Comparison of ENCODE assay signal across 1 cellular context in the genomic region with DNA sequence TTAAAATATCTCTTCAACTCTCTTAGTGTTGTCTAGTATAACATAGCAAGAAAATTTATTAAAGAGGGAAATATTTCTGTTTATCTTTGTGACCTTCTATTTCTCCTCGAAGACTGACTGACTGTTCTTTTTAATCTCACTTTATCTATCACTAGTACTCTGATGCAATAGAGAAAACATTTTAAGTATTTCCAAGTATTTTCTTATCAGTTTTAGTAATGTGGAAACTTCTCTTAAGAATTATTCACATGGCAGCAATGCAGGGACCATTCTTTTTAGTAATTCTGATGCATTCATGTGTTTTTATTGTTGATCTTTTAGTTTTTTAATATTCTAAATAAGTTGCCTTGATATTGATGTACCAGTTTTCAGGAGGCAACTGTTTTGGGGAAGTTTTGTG.
TF ChIP-seq lines count a peak whose summit lies in the region.

No MANE protein-coding gene starts in this region.

TF ChIP-seq in SK-N-SH, 30 proteins besides CTCF, POLR2A, EP300 and RAD21 (continued from another document):
- TF ChIP-seq RFX5 (IDR thresholded peaks at IDR 0.05; ENCODE audit: low read length) (no peak), TCF12 (IDR thresholded peaks at IDR 0.05) (peak; percentile 55; the same call in 1 of the 2 replicates), GABPA (IDR thresholded peaks at IDR 0.05; ENCODE audit: low read depth) (no peak), TAF1 (IDR thresholded peaks at IDR 0.05; ENCODE audit: borderline replicate concordance, low read depth, low read length) (no peak), RXRA (IDR thresholded peaks at IDR 0.05; ENCODE audit: borderline replicate concordance, low read depth) (no peak), MXI1 (IDR thresholded peaks at IDR 0.05; ENCODE audit: low read depth, low read length) (no peak), FOXM1 (IDR thresholded peaks at IDR 0.05; ENCODE audit: low read depth) (no peak), EZH2phosphoT487 (IDR thresholded peaks at IDR 0.05; ENCODE audit: borderline replicate concordance, low read depth) (no peak), USF1 (IDR thresholded peaks at IDR 0.05; ENCODE audit: borderline replicate concordance, low read depth) (no peak), YY1 (IDR thresholded peaks at IDR 0.05; ENCODE audit: low read depth) (no peak), POLR2AphosphoS5 (IDR thresholded peaks at IDR 0.05; ENCODE audit: low read depth, low read length) (no peak), SMC3 (IDR thresholded peaks at IDR 0.05; ENCODE audit: low read depth, low read length) (no peak), GATA2 (CRISPR knock-in tag; IDR thresholded peaks at IDR 0.05) (no peak), MAX (IDR thresholded peaks at IDR 0.05; ENCODE audit: low read depth) (no peak)
- TF ChIP-seq, protein P1, sequence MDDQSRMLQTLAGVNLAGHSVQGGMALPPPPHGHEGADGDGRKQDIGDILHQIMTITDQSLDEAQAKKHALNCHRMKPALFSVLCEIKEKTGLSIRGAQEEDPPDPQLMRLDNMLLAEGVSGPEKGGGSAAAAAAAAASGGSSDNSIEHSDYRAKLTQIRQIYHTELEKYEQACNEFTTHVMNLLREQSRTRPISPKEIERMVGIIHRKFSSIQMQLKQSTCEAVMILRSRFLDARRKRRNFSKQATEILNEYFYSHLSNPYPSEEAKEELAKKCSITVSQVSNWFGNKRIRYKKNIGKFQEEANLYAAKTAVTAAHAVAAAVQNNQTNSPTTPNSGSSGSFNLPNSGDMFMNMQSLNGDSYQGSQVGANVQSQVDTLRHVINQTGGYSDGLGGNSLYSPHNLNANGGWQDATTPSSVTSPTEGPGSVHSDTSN (IDR thresholded peaks at IDR 0.05): peak; percentile 30; the same call in 1 of the 2 replicates
